ENCODE assay signal across 1 cellular context in the genomic region with DNA sequence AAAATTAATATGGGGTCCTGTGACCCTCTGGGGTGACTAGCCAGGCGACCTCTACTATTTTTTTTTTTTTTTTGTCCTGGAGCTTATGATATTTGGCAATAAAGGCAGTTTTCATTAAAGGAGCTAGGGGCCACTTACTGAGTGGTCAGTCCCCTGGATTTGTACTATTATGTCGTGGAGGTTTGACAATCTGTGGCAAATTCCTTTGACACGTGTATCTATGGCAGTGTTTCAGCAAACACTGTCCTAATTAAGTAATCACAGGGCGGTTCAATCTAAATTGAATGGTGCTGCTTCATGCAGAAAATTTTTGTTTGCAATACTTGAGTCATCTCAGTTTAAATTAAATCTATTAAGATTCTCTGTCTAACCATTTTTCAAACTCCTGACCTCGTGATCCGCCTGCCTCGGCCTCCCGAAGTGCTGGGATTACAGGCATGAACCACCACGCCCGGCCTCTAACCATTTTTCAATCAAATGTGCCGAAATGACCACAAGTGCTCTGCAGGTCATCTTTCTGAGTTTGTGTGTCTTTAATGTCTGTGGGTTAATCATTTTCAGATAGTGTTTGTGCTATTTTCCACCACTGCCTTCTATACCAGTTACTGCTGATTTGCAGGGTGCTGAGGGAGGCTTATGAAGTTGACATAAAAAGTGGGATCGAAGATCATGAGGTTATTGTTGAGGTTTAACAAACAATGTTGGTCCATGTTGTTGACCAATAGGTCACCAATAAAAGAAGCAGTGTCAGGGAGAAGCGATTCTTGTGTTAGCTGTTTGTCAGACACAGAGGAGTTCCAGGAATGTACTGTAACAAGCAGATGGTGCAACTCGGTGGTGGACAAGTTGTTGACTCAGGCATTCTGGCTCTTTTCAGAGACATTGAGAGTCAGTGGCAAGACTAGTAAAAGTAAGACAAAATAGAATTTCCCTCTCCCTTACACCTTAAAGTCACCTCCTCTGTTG.
TF ChIP-seq lines count a peak whose summit lies in the region.

No MANE protein-coding gene starts in this region.

TF ChIP-seq in HepG2, 621 proteins besides CTCF, POLR2A, EP300 and RAD21 (continued from another document and continues in another):
- TF ChIP-seq, protein P1, sequence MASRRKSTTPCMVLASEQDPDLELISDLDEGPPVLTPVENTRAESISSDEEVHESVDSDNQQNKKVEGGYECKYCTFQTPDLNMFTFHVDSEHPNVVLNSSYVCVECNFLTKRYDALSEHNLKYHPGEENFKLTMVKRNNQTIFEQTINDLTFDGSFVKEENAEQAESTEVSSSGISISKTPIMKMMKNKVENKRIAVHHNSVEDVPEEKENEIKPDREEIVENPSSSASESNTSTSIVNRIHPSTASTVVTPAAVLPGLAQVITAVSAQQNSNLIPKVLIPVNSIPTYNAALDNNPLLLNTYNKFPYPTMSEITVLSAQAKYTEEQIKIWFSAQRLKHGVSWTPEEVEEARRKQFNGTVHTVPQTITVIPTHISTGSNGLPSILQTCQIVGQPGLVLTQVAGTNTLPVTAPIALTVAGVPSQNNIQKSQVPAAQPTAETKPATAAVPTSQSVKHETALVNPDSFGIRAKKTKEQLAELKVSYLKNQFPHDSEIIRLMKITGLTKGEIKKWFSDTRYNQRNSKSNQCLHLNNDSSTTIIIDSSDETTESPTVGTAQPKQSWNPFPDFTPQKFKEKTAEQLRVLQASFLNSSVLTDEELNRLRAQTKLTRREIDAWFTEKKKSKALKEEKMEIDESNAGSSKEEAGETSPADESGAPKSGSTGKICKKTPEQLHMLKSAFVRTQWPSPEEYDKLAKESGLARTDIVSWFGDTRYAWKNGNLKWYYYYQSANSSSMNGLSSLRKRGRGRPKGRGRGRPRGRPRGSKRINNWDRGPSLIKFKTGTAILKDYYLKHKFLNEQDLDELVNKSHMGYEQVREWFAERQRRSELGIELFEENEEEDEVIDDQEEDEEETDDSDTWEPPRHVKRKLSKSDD (CRISPR knock-in tag; IDR thresholded peaks at IDR 0.05; ENCODE audit: low read depth), result peak; percentile 66
- TF ChIP-seq MEIS1 (CRISPR knock-in tag; IDR thresholded peaks at IDR 0.05; ENCODE audit: borderline replicate concordance) (peak; percentile 83; the same call in 1 of the 2 replicates), ZKSCAN8 (CRISPR knock-in tag; IDR thresholded peaks at IDR 0.05; ENCODE audit: borderline replicate concordance) (peak; percentile 87), KLF16 (CRISPR knock-in tag; IDR thresholded peaks at IDR 0.05) (peak in 1 of 2 experiments; percentile 97; a peak in 2 of 4 replicates), GFI1 (CRISPR knock-in tag; IDR thresholded peaks at IDR 0.05; ENCODE audit: borderline replicate concordance) (peak; percentile 94), SUZ12 (IDR thresholded peaks at IDR 0.05; ENCODE audit: low read depth, low read length) (no peak), ZNF703 (CRISPR knock-in tag; IDR thresholded peaks at IDR 0.05; ENCODE audit: borderline replicate concordance) (peak; percentile 73), JARID2 (CRISPR knock-in tag; IDR thresholded peaks at IDR 0.05; ENCODE audit: insufficient replicate concordance) (peak; percentile 73), BCL6 (CRISPR knock-in tag; IDR thresholded peaks at IDR 0.05) (peak; percentile 99), SPEN (CRISPR knock-in tag; IDR thresholded peaks at IDR 0.05; ENCODE audit: low read depth) (peak; percentile 29; the same call in 1 of the 2 replicates), ZNF709 (CRISPR knock-in tag; IDR thresholded peaks at IDR 0.05) (peak; percentile 88; the same call in 1 of the 2 replicates), MBD4 (IDR thresholded peaks at IDR 0.05; ENCODE audit: borderline replicate concordance, low read length) (peak; percentile 85; the same call in 1 of the 2 replicates), SP1 (IDR thresholded peaks at IDR 0.05) (no peak), SP1 (CRISPR knock-in tag; IDR thresholded peaks at IDR 0.05) (peak; percentile 56), CBX2 (IDR thresholded peaks at IDR 0.05; ENCODE audit: low read depth, low read length) (no peak), CBX2 (CRISPR knock-in tag; IDR thresholded peaks at IDR 0.05; ENCODE audit: low read depth) (no peak), ZNF496 (CRISPR knock-in tag; IDR thresholded peaks at IDR 0.05; ENCODE audit: insufficient replicate concordance) (no peak), MXD4 (CRISPR knock-in tag; IDR thresholded peaks at IDR 0.05) (peak; percentile 80; the same call in 1 of the 2 replicates), IKZF4 (CRISPR knock-in tag; IDR thresholded peaks at IDR 0.05; ENCODE audit: borderline replicate concordance, low read depth, not compliant biosample characterization) (no peak), PTBP1 (IDR thresholded peaks at IDR 0.05; ENCODE audit: low read depth, low read length, poor library complexity, severe bottlenecking) (no peak), MED1 (CRISPR knock-in tag; IDR thresholded peaks at IDR 0.05) (peak; percentile 99), ZNF264 (CRISPR knock-in tag; IDR thresholded peaks at IDR 0.05) (peak; percentile 88; the same call in 1 of the 2 replicates), ZNF550 (CRISPR knock-in tag; IDR thresholded peaks at IDR 0.05; ENCODE audit: borderline replicate concordance) (no peak), ZNF3 (CRISPR knock-in tag; IDR thresholded peaks at IDR 0.05) (peak; percentile 76), NFYC (CRISPR knock-in tag; IDR thresholded peaks at IDR 0.05) (0 out of 2 replicates have a peak, but pooled peaks have one; percentile 49), XRCC5 (optimal IDR thresholded peaks at IDR 0.05; ENCODE audit: low read length) (no peak), ZNF292 (CRISPR knock-in tag; IDR thresholded peaks at IDR 0.05; ENCODE audit: borderline replicate concordance, low read depth) (peak; percentile 83; the same call in 1 of the 2 replicates), ZNF557 (CRISPR knock-in tag; IDR thresholded peaks at IDR 0.05) (no peak), SNAI1 (CRISPR knock-in tag; IDR thresholded peaks at IDR 0.05; ENCODE audit: borderline replicate concordance) (no peak), ZKSCAN5 (CRISPR knock-in tag; IDR thresholded peaks at IDR 0.05) (no peak), ZNF136 (CRISPR knock-in tag; IDR thresholded peaks at IDR 0.05; ENCODE audit: low read depth) (0 out of 2 replicates have a peak, but pooled peaks have one; percentile 38)
- TF ChIP-seq, protein P2, sequence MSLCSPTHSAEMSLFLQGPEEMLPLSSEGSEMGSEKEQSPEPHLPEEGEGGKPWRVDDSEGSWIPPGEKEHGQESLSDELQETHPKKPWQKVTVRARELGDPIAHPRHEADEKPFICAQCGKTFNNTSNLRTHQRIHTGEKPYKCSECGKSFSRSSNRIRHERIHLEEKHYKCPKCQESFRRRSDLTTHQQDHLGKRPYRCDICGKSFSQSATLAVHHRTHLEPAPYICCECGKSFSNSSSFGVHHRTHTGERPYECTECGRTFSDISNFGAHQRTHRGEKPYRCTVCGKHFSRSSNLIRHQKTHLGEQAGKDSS (CRISPR knock-in tag; IDR thresholded peaks at IDR 0.05; ENCODE audit: borderline replicate concordance, low read depth), result peak; percentile 47; the same call in 1 of the 2 replicates
- TF ChIP-seq, protein P3, sequence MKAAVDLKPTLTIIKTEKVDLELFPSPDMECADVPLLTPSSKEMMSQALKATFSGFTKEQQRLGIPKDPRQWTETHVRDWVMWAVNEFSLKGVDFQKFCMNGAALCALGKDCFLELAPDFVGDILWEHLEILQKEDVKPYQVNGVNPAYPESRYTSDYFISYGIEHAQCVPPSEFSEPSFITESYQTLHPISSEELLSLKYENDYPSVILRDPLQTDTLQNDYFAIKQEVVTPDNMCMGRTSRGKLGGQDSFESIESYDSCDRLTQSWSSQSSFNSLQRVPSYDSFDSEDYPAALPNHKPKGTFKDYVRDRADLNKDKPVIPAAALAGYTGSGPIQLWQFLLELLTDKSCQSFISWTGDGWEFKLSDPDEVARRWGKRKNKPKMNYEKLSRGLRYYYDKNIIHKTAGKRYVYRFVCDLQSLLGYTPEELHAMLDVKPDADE (CRISPR knock-in tag; IDR thresholded peaks at IDR 0.05), result no peak
- TF ChIP-seq, protein P4, sequence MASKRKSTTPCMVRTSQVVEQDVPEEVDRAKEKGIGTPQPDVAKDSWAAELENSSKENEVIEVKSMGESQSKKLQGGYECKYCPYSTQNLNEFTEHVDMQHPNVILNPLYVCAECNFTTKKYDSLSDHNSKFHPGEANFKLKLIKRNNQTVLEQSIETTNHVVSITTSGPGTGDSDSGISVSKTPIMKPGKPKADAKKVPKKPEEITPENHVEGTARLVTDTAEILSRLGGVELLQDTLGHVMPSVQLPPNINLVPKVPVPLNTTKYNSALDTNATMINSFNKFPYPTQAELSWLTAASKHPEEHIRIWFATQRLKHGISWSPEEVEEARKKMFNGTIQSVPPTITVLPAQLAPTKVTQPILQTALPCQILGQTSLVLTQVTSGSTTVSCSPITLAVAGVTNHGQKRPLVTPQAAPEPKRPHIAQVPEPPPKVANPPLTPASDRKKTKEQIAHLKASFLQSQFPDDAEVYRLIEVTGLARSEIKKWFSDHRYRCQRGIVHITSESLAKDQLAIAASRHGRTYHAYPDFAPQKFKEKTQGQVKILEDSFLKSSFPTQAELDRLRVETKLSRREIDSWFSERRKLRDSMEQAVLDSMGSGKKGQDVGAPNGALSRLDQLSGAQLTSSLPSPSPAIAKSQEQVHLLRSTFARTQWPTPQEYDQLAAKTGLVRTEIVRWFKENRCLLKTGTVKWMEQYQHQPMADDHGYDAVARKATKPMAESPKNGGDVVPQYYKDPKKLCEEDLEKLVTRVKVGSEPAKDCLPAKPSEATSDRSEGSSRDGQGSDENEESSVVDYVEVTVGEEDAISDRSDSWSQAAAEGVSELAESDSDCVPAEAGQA (IDR thresholded peaks at IDR 0.05; ENCODE audit: low read depth), result 0 out of 2 replicates have a peak, but pooled peaks have one; percentile 23
- TF ChIP-seq, protein P4 (CRISPR knock-in tag; IDR thresholded peaks at IDR 0.05; ENCODE audit: borderline replicate concordance), result no peak
- TF ChIP-seq, protein P5, sequence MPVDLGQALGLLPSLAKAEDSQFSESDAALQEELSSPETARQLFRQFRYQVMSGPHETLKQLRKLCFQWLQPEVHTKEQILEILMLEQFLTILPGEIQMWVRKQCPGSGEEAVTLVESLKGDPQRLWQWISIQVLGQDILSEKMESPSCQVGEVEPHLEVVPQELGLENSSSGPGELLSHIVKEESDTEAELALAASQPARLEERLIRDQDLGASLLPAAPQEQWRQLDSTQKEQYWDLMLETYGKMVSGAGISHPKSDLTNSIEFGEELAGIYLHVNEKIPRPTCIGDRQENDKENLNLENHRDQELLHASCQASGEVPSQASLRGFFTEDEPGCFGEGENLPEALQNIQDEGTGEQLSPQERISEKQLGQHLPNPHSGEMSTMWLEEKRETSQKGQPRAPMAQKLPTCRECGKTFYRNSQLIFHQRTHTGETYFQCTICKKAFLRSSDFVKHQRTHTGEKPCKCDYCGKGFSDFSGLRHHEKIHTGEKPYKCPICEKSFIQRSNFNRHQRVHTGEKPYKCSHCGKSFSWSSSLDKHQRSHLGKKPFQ (CRISPR knock-in tag; IDR thresholded peaks at IDR 0.05; ENCODE audit: insufficient replicate concordance), result peak; percentile 49
- TF ChIP-seq, protein P6, sequence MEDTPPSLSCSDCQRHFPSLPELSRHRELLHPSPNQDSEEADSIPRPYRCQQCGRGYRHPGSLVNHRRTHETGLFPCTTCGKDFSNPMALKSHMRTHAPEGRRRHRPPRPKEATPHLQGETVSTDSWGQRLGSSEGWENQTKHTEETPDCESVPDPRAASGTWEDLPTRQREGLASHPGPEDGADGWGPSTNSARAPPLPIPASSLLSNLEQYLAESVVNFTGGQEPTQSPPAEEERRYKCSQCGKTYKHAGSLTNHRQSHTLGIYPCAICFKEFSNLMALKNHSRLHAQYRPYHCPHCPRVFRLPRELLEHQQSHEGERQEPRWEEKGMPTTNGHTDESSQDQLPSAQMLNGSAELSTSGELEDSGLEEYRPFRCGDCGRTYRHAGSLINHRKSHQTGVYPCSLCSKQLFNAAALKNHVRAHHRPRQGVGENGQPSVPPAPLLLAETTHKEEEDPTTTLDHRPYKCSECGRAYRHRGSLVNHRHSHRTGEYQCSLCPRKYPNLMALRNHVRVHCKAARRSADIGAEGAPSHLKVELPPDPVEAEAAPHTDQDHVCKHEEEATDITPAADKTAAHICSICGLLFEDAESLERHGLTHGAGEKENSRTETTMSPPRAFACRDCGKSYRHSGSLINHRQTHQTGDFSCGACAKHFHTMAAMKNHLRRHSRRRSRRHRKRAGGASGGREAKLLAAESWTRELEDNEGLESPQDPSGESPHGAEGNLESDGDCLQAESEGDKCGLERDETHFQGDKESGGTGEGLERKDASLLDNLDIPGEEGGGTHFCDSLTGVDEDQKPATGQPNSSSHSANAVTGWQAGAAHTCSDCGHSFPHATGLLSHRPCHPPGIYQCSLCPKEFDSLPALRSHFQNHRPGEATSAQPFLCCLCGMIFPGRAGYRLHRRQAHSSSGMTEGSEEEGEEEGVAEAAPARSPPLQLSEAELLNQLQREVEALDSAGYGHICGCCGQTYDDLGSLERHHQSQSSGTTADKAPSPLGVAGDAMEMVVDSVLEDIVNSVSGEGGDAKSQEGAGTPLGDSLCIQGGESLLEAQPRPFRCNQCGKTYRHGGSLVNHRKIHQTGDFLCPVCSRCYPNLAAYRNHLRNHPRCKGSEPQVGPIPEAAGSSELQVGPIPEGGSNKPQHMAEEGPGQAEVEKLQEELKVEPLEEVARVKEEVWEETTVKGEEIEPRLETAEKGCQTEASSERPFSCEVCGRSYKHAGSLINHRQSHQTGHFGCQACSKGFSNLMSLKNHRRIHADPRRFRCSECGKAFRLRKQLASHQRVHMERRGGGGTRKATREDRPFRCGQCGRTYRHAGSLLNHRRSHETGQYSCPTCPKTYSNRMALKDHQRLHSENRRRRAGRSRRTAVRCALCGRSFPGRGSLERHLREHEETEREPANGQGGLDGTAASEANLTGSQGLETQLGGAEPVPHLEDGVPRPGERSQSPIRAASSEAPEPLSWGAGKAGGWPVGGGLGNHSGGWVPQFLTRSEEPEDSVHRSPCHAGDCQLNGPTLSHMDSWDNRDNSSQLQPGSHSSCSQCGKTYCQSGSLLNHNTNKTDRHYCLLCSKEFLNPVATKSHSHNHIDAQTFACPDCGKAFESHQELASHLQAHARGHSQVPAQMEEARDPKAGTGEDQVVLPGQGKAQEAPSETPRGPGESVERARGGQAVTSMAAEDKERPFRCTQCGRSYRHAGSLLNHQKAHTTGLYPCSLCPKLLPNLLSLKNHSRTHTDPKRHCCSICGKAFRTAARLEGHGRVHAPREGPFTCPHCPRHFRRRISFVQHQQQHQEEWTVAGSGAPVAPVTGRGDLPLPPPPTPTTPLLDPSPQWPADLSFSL (CRISPR knock-in tag; IDR thresholded peaks at IDR 0.05), result peak; percentile 77
